ENCODE assay signal across 18 cellular contexts in genomic region chr12:127621366-127621765, GRCh38.
"Had no signal": no experiment of that assay in that cellular context is flagged by ENCODE, and none has a peak within 500 bp of the region (broad histone marks: within the 10 kb centered on the region; RNA-seq: fewer than 3 reads in every experiment).

No MANE protein-coding gene starts in this region.

- H3K9me3 Mint-ChIP-seq: natural killer cell treated with Interleukin-12 subunit alpha and Interleukin-12 subunit beta and Interleukin-15 and Interleukin-18, amount 100 ng/mL, for 72 hours had no signal

- H3K9me3 ChIP-seq: right lobe of liver, thyroid gland had no signal

- H3K27me3 ChIP-seq: brain microvascular endothelial cell, foreskin keratinocyte, right lobe of liver, thyroid gland had no signal

- H3K4me1 ChIP-seq: foreskin keratinocyte, parathyroid adenoma, right lobe of liver, thyroid gland had no signal

- H3K9ac ChIP-seq: parathyroid adenoma had no signal

- H3K36me3 ChIP-seq: brain microvascular endothelial cell, right lobe of liver, thyroid gland had no signal

- DNase-seq: activated CD4-positive, alpha-beta memory T cell treated with anti-CD3 and anti-CD28 coated beads for 36 hours; activated CD4-positive, alpha-beta T cell treated with anti-CD3 and anti-CD28 coated beads for 48 hours; activated effector memory CD4-positive, alpha-beta T cell treated with anti-CD3 and anti-CD28 coated beads, Interleukin-2, amount 50 U/mL, for 16 hours; anterior cingulate cortex; brain microvascular endothelial cell; effector CD8-positive, alpha-beta T cell; foreskin keratinocyte; hippocampal formation; left cardiac atrium; right lobe of liver; small intestine; stimulated activated naive B cell treated with anti-CD40 and anti-IgM and Interleukin-4, amounts not matched to agents 10 μg/mL and 1 μg/mL and 100 μg/mL, for 72 hours; thyroid gland had no signal

- ATAC-seq: foreskin keratinocyte; left cardiac atrium; stimulated activated naive B cell treated with anti-CD40 and anti-IgM and Interleukin-4, amounts not matched to agents 10 μg/mL and 1 μg/mL and 100 μg/mL, for 72 hours had no signal

- H3K27me3 Mint-ChIP-seq: activated naive CD4-positive, alpha-beta T cell treated with anti-CD3 and anti-CD28 coated beads, Interleukin-2, amount 50 U/mL, for 24 hours; dendritic cell treated with granulocyte-macrophage colony-stimulating factor and Interleukin-4, amounts not matched to agents 40 ng/mL and 50 ng/mL, for 4 days; stimulated activated naive B cell treated with anti-CD40 and anti-IgM and Interleukin-4, amounts not matched to agents 10 μg/mL and 1 μg/mL and 100 μg/mL, for 72 hours had no signal

- H3K27ac ChIP-seq: brain microvascular endothelial cell, foreskin keratinocyte, parathyroid adenoma, right lobe of liver, thyroid gland had no signal

- H3K4me1 Mint-ChIP-seq: activated naive CD4-positive, alpha-beta T cell treated with anti-CD3 and anti-CD28 coated beads, Interleukin-2, amount 50 U/mL, for 24 hours; stimulated activated naive B cell treated with anti-CD40 and anti-IgM and Interleukin-4, amounts not matched to agents 10 μg/mL and 1 μg/mL and 100 μg/mL, for 72 hours had no signal

- H3K27ac Mint-ChIP-seq: activated CD4-positive, alpha-beta memory T cell treated with anti-CD3 and anti-CD28 coated beads for 36 hours; activated naive CD4-positive, alpha-beta T cell treated with anti-CD3 and anti-CD28 coated beads, Interleukin-2, amount 50 U/mL, for 24 hours; dendritic cell treated with granulocyte-macrophage colony-stimulating factor and Interleukin-4, amounts not matched to agents 40 ng/mL and 50 ng/mL, for 4 days; natural killer cell treated with Interleukin-12 subunit alpha and Interleukin-12 subunit beta and Interleukin-15 and Interleukin-18, amount 100 ng/mL, for 72 hours; stimulated activated naive B cell treated with anti-CD40 and anti-IgM and Interleukin-4, amounts not matched to agents 10 μg/mL and 1 μg/mL and 100 μg/mL, for 72 hours; T-helper 1 cell treated with Interleukin-12 subunit alpha and Interleukin-12 subunit beta and Interleukin-4 antibody, amounts not matched to agents 30 μg/mL and 1 μg/mL, for 36 hours had no signal

- FAIRE-seq: small intestine had no signal

- H3K4me3 ChIP-seq: right lobe of liver, thyroid gland had no signal

- H3K4me3 Mint-ChIP-seq: activated CD4-positive, alpha-beta memory T cell treated with anti-CD3 and anti-CD28 coated beads for 36 hours; activated naive CD4-positive, alpha-beta T cell treated with anti-CD3 and anti-CD28 coated beads, Interleukin-2, amount 50 U/mL, for 24 hours; dendritic cell treated with granulocyte-macrophage colony-stimulating factor and Interleukin-4, amounts not matched to agents 40 ng/mL and 50 ng/mL, for 4 days; natural killer cell treated with Interleukin-12 subunit alpha and Interleukin-12 subunit beta and Interleukin-15 and Interleukin-18, amount 100 ng/mL, for 72 hours; stimulated activated naive B cell treated with anti-CD40 and anti-IgM and Interleukin-4, amounts not matched to agents 10 μg/mL and 1 μg/mL and 100 μg/mL, for 72 hours; T-helper 1 cell treated with Interleukin-12 subunit alpha and Interleukin-12 subunit beta and Interleukin-4 antibody, amounts not matched to agents 30 μg/mL and 1 μg/mL, for 36 hours had no signal
